Comparison of ENCODE assay signal across 9 cellular contexts in genomic region chr20:14838663-14839650, GRCh38.
DNase-seq lines count a peak whose midpoint lies in the region; ATAC-seq and TF ChIP-seq lines count a peak whose summit lies in the region.
"Had no signal": no experiment of that assay in that cellular context is flagged by ENCODE, and none has a peak within 500 bp of the region (broad histone marks: within the 10 kb centered on the region; RNA-seq: fewer than 3 reads in every experiment).

No MANE protein-coding gene starts in this region.

- H3K4me3 Mint-ChIP-seq in activated T-helper 2 cell treated with anti-CD3 and anti-CD28 coated beads, Interferon-gamma antibody, Interleukin-2, Interleukin-4, amounts not matched to agents 10 μg/mL and 5 μg/mL and 100 μg/mL, durations not matched to agents 14 hours and 24 hours and 36 hours (ENCODE audit: low read depth), result no peak overlapping the region
- H3K4me3 Mint-ChIP-seq in activated naive CD8-positive, alpha-beta T cell treated with anti-CD3 and anti-CD28 coated beads for 36 hours, result no peak overlapping the region

- TF ChIP-seq CTCF in RWPE2 (IDR thresholded peaks at IDR 0.05; ENCODE audit: poor library complexity, severe bottlenecking), result no peak

- H3K4me3 ChIP-seq in RWPE2 (ENCODE audit: severe bottlenecking), result no peak overlapping the region
- H3K4me3 ChIP-seq: body of pancreas had no signal

- H3K27me3 ChIP-seq in RWPE2 (ENCODE audit: insufficient read depth, poor library complexity, severe bottlenecking), result no peaks in the 10 kb centered on the region
- H3K27me3 ChIP-seq: body of pancreas had no signal

- ATAC-seq in HG03066 (IDR thresholded peaks at IDR 0.05; ENCODE audit: low read depth, unreplicated experiment) (peak; percentile 74), RWPE2 (ENCODE audit: low read depth) (peak; percentile 12; the same call in 1 of the 3 replicates)
- ATAC-seq: body of pancreas had no signal

- intact Hi-C loops in activated T-helper 2 cell treated with anti-CD3 and anti-CD28 coated beads, Interferon-gamma antibody, Interleukin-2, Interleukin-4, amounts not matched to agents 10 μg/mL and 5 μg/mL and 100 μg/mL, durations not matched to agents 14 hours and 24 hours and 36 hours (cut with micrococcal nuclease), result no loop called here

- H3K9me3 Mint-ChIP-seq in activated T-helper 2 cell treated with anti-CD3 and anti-CD28 coated beads, Interferon-gamma antibody, Interleukin-2, Interleukin-4, amounts not matched to agents 10 μg/mL and 5 μg/mL and 100 μg/mL, durations not matched to agents 14 hours and 24 hours and 36 hours, result peaks cover 20% of the 10 kb centered on the region
- H3K9me3 Mint-ChIP-seq in activated naive CD8-positive, alpha-beta T cell treated with anti-CD3 and anti-CD28 coated beads for 36 hours, result no peaks in the 10 kb centered on the region

- no peaks in the 10 kb centered on the region for H3K36me3 ChIP-seq in RWPE2 (ENCODE audit: low read depth)

- peak; percentile 44 for DNase-seq in NCI-H1092 treated with DMSO at 0.1 percent for 48 hours (lab: John Stamatoyannopoulos, UW)
- DNase-seq in NCI-H1092 (lab: John Stamatoyannopoulos, UW), result no peak
- no peak for DNase-seq in RWPE2 (ENCODE audit: low spot score)
- DNase-seq in HuH-7.5 (ENCODE audit: low spot score), result no peak
- no peak for DNase-seq in activated T-helper 2 cell treated with anti-CD3 and anti-CD28 coated beads, Interferon-gamma antibody, Interleukin-2, Interleukin-4, amounts not matched to agents 10 μg/mL and 5 μg/mL and 100 μg/mL, durations not matched to agents 14 hours and 24 hours and 36 hours (ENCODE audit: low spot score)
- no peak for DNase-seq in medulla oblongata (ENCODE audit: extremely low spot score)
- no peak for DNase-seq in activated naive CD8-positive, alpha-beta T cell treated with anti-CD3 and anti-CD28 coated beads for 36 hours
- DNase-seq: body of pancreas had no signal

- peaks cover 6% of the 10 kb centered on the region for H3K4me1 ChIP-seq in RWPE2 (ENCODE audit: insufficient read depth, poor library complexity, severe bottlenecking)
- H3K4me1 ChIP-seq: body of pancreas had no signal

- no peaks in the 10 kb centered on the region for H3K9me3 ChIP-seq in RWPE2 (ENCODE audit: severe bottlenecking)
- H3K9me3 ChIP-seq: body of pancreas had no signal

- no peaks in the 10 kb centered on the region for H3K4me1 Mint-ChIP-seq in activated T-helper 2 cell treated with anti-CD3 and anti-CD28 coated beads, Interferon-gamma antibody, Interleukin-2, Interleukin-4, amounts not matched to agents 10 μg/mL and 5 μg/mL and 100 μg/mL, durations not matched to agents 14 hours and 24 hours and 36 hours (ENCODE audit: low read depth)
- H3K4me1 Mint-ChIP-seq in activated naive CD8-positive, alpha-beta T cell treated with anti-CD3 and anti-CD28 coated beads for 36 hours, result no peaks in the 10 kb centered on the region

- H3K27me3 Mint-ChIP-seq in activated T-helper 2 cell treated with anti-CD3 and anti-CD28 coated beads, Interferon-gamma antibody, Interleukin-2, Interleukin-4, amounts not matched to agents 10 μg/mL and 5 μg/mL and 100 μg/mL, durations not matched to agents 14 hours and 24 hours and 36 hours (ENCODE audit: low read depth), result no peaks in the 10 kb centered on the region
- no peaks in the 10 kb centered on the region for H3K27me3 Mint-ChIP-seq in activated naive CD8-positive, alpha-beta T cell treated with anti-CD3 and anti-CD28 coated beads for 36 hours

- H3K27ac Mint-ChIP-seq in activated T-helper 2 cell treated with anti-CD3 and anti-CD28 coated beads, Interferon-gamma antibody, Interleukin-2, Interleukin-4, amounts not matched to agents 10 μg/mL and 5 μg/mL and 100 μg/mL, durations not matched to agents 14 hours and 24 hours and 36 hours, result no peak overlapping the region
- H3K27ac Mint-ChIP-seq in activated naive CD8-positive, alpha-beta T cell treated with anti-CD3 and anti-CD28 coated beads for 36 hours, result no peak overlapping the region

- no peak overlapping the region for H3K27ac ChIP-seq in RWPE2 (ENCODE audit: poor library complexity, severe bottlenecking)
- H3K27ac ChIP-seq: body of pancreas had no signal

- H3K36me3 Mint-ChIP-seq in activated T-helper 2 cell treated with anti-CD3 and anti-CD28 coated beads, Interferon-gamma antibody, Interleukin-2, Interleukin-4, amounts not matched to agents 10 μg/mL and 5 μg/mL and 100 μg/mL, durations not matched to agents 14 hours and 24 hours and 36 hours (ENCODE audit: low read depth), result no peaks in the 10 kb centered on the region
- H3K36me3 Mint-ChIP-seq in activated naive CD8-positive, alpha-beta T cell treated with anti-CD3 and anti-CD28 coated beads for 36 hours, result no peaks in the 10 kb centered on the region
